ENCODE assay signal across 8 cellular contexts in genomic region chr3:132723024-132723462, GRCh38. TPM values are rescaled to one million over a fixed set of nuclear protein-coding genes. Genes with fewer than 3 reads are reported as not detected.
DNase-seq lines count a peak whose midpoint lies in the region; ATAC-seq and TF ChIP-seq lines count a peak whose summit lies in the region.

No MANE protein-coding gene starts in this region.

- no peaks in the 10 kb centered on the region for H3K9me2 ChIP-seq in DOHH2 (replicated peaks; ENCODE audit: control insufficient read depth, low read length)

- H3K4me1 ChIP-seq in DOHH2 (ENCODE audit: control insufficient read depth, low read length) (peaks cover 21% of the 10 kb centered on the region), right lobe of liver (peaks cover 0 to 16% (median 8%) of the 10 kb centered on the region in 4 donors), transverse colon (peaks cover 5 to 39% (median 24%) of the 10 kb centered on the region in 4 donors)

- intact Hi-C loops in right lobe of liver (cut with DNase I) (no loop called here), transverse colon (cut with DNase I; ENCODE audit: low total_unique reads) (loop anchor here (10.0 kb wide), 1 partner anchor 692 kb away; no protein-coding TSS in a partner anchor)

- no peaks in the 10 kb centered on the region for H4K20me1 ChIP-seq in DOHH2 (ENCODE audit: control insufficient read depth, insufficient read depth, low read depth, low read length)

- peak; percentile 6 for ATAC-seq in HG02884 (IDR thresholded peaks at IDR 0.05; ENCODE audit: unreplicated experiment)
- ATAC-seq in right lobe of liver: no peak

- TF ChIP-seq POLR2A in right lobe of liver (IDR thresholded peaks at IDR 0.05): peak; percentile 87
- TF ChIP-seq POLR2A in transverse colon (IDR thresholded peaks at IDR 0.05): peak; percentile 36

- 19% methylated on average over 6 of the region's 17 CpGs for WGBS in right lobe of liver (ENCODE audit: insufficient coverage, low coverage, low lambda C conversion rate, missing lambda C conversion rate)
- 6 to 15% methylated on average over 4 to 17 of the region's 17 CpGs for WGBS in transverse colon (ENCODE audit: low coverage in 1 of 2), 2 donors

- DNase-seq in right lobe of liver (no peak), transverse colon (no peak), NCI-H2196 treated with DMSO at 0.1 percent for 48 hours (lab: John Stamatoyannopoulos, UW; ENCODE audit: unreplicated experiment) (no peak), GM19238 (ENCODE audit: insufficient read length, low spot score) (no peak), RKO (ENCODE audit: low spot score) (no peak)

- H3F3A ChIP-seq in DOHH2 (ENCODE audit: control insufficient read depth, insufficient read depth): no peaks in the 10 kb centered on the region

- no peaks in the 10 kb centered on the region for H3K9me3 ChIP-seq in DOHH2 (ENCODE audit: control insufficient read depth, insufficient read depth, low read length)
- H3K9me3 ChIP-seq in right lobe of liver: no peaks in the 10 kb centered on the region
- no peaks in the 10 kb centered on the region for H3K9me3 ChIP-seq in transverse colon

- in situ Hi-C loops in transverse colon (cut with MboI; ENCODE audit: low pct_ligation_motif_present in 1 of 4, low pct_unique_long_range_greater_than_20kb in 1 of 4, low sequenced_read_pairs in 3 of 4): no loop called here

- H3K27me3 ChIP-seq in DOHH2 (ENCODE audit: control insufficient read depth, low read length): no peaks in the 10 kb centered on the region; the same call in 1 of the 2 replicates
- no peaks in the 10 kb centered on the region for H3K27me3 ChIP-seq in right lobe of liver
- H3K27me3 ChIP-seq in transverse colon: no peaks in the 10 kb centered on the region

- no peaks in the 10 kb centered on the region for H3K36me3 ChIP-seq in DOHH2 (ENCODE audit: control insufficient read depth, low read length)
- peaks cover 0 to 8% (median 0%) of the 10 kb centered on the region in 4 donors for H3K36me3 ChIP-seq in right lobe of liver
- peaks cover 0 to 7% (median 0%) of the 10 kb centered on the region in 4 donors for H3K36me3 ChIP-seq in transverse colon

- no peaks in the 10 kb centered on the region for H3K79me2 ChIP-seq in DOHH2 (ENCODE audit: control insufficient read depth, low read length)

- H3K4me2 ChIP-seq in DOHH2 (ENCODE audit: low read length): peak overlapping the region; percentile 90

- H3K4me3 ChIP-seq in DOHH2 (ENCODE audit: low read length) (peak overlapping the region; percentile 80), right lobe of liver (peak overlapping the region; percentile 53 to 70 (median 70)), transverse colon (peak overlapping the region; percentile 19 to 66 (median 62))

- TF ChIP-seq EP300 in transverse colon (IDR thresholded peaks at IDR 0.05; ENCODE audit: low read depth): no peak

- H3K27ac ChIP-seq in DOHH2 (ENCODE audit: low read depth, low read length) (no peak overlapping the region), angular gyrus (ENCODE audit: low read depth, low read length) (peak overlapping the region; percentile 85), right lobe of liver (peak overlapping the region; percentile 49 to 72 (median 53)), transverse colon (peak overlapping the region; percentile 85 to 91 (median 88))

- TF ChIP-seq CTCF in DOHH2 (IDR thresholded peaks at IDR 0.05; ENCODE audit: low read depth, low read length, poor library complexity, severe bottlenecking) (no peak), right lobe of liver (IDR thresholded peaks at IDR 0.05) (no peak), transverse colon (IDR thresholded peaks at IDR 0.05) (peak in 1 of 5 experiments; percentile 34)

RNA-seq across cellular contexts. Expression of gene NPHP3, which starts 0.8 kb away (rescaled TPM):
- 10 to 100 TPM in 1 of 6 experiments, 1 to 10 TPM in 5; 6.5 to 11.4 (median 9.3) TPM for total RNA-seq in right lobe of liver
- 10 to 100 TPM; 40.1 to 83.0 (median 64.7) TPM for total RNA-seq in transverse colon
